In the genomic region with DNA sequence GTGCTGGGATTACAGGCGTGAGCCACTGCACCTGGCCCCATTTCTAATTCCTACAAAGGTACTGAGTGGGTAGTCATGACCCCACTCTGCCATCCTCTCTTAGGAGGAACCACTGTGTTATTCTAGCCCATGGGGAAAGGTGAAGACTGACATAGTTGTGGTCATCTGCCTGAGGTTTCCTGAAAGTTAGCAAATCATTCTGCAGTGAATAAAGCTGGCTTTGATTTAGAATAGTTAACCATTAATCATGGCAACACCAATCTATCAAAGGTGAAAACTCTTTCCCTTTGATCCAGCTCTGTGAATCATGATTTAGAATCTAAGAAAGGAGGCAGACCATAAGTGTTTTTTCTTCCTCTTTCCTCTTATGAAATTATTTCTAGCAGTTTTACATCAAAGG, we compare ENCODE assay signal across 15 cellular contexts. TPM values are rescaled to one million over a fixed set of nuclear protein-coding genes. Genes with fewer than 3 reads are reported as not detected.
DNase-seq lines count a peak whose midpoint lies in the region; ATAC-seq and TF ChIP-seq lines count a peak whose summit lies in the region.
"Had no signal": no experiment of that assay in that cellular context is flagged by ENCODE, and none has a peak within 500 bp of the region (broad histone marks: within the 10 kb centered on the region; RNA-seq: fewer than 3 reads in every experiment).

No MANE protein-coding gene starts in this region.

- H3K9me3 Mint-ChIP-seq in nephron (no peaks in the 10 kb centered on the region), natural killer cell (no peaks in the 10 kb centered on the region)

- intact Hi-C loops in left colon (cut with DNase I, micrococcal nuclease) = no loop called here
- intact Hi-C loops in natural killer cell (cut with micrococcal nuclease) = no loop called here

- ATAC-seq in left colon (peak; percentile 88), natural killer cell (no peak), GM21825 (IDR thresholded peaks at IDR 0.05; ENCODE audit: unreplicated experiment) (no peak)
- ATAC-seq: K562, PC-3 had no signal

- H3K36me3 Mint-ChIP-seq in nephron (ENCODE audit: low read depth) = no peaks in the 10 kb centered on the region
- H3K36me3 Mint-ChIP-seq in natural killer cell = no peaks in the 10 kb centered on the region

- no peak for TF ChIP-seq CTCF in nephron (IDR thresholded peaks at IDR 0.05; ENCODE audit: unreplicated experiment in 3 of 3)
- TF ChIP-seq CTCF in natural killer cell (IDR thresholded peaks at IDR 0.05) = no peak

- H3K4me3 Mint-ChIP-seq in nephron (no peak overlapping the region), natural killer cell (no peak overlapping the region)

- H3K27ac Mint-ChIP-seq in nephron (peak overlapping the region; percentile 17 to 52 (median 21)), natural killer cell (no peak overlapping the region)

- peaks cover 11% of the 10 kb centered on the region for H3K4me1 Mint-ChIP-seq in nephron
- no peaks in the 10 kb centered on the region for H3K4me1 Mint-ChIP-seq in natural killer cell

- H3K27me3 Mint-ChIP-seq in nephron (ENCODE audit: low read depth) (no peaks in the 10 kb centered on the region), natural killer cell (ENCODE audit: low read depth in 2 of 2) (peaks cover 3 to 20% of the 10 kb centered on the region in 2 donors)

- DNase-seq in Caki2 (ENCODE audit: low read depth) (peak; percentile 86), SW480 (ENCODE audit: low spot score) (peak; percentile 96), left colon (no peak), natural killer cell (no peak)
- no peak for DNase-seq in activated naive CD4-positive, alpha-beta T cell treated with Interleukin-2 at 50 U/mL for 16 hours
- DNase-seq: C1 segment of cervical spinal cord, NCI-H1436 treated with DMSO at 0.1 percent for 48 hours, NCI-H2081, NCI-H510A treated with DMSO at 0.1 percent for 48 hours, NCI-H82, PC-3, SJCRH30 had no signal

- in situ Hi-C loops in Caki2 (cut with HindIII; ENCODE audit: low pct_unique_long_range_greater_than_20kb, low sequenced_read_pairs) = no loop called here

RNA-seq across cellular contexts. Expression of a gene that starts 50.8 kb away (rescaled TPM):
- 256 and 266 TPM in 2 replicates for total RNA-seq in Caki2 (2014; rRNA removed; shearing (Covaris generic); ENCODE audit: low replicate concordance)
- total RNA-seq in left colon = 10 to 100 TPM; 72.5 to 76.4 TPM
- 10 to 100 TPM; 70.1 to 84.1 (median 70.7) TPM for total RNA-seq in natural killer cell

Comparison
In these comparisons a context has a peak if more than half of its experiments do, and no peak if none do; other contexts are left out.
1. DNase-seq: peak in Caki2 (single experiment) and SW480 (single experiment); none in left colon (0 of 2), activated naive CD4-positive, alpha-beta T cell treated with Interleukin-2 at 50 U/mL for 16 hours (single experiment) and natural killer cell (single experiment).
2. H3K27ac Mint-ChIP-seq: peak in nephron (3 of 3); none in natural killer cell (0 of 2).